9 cellular contexts compared by ENCODE assay signal in the genomic region with DNA sequence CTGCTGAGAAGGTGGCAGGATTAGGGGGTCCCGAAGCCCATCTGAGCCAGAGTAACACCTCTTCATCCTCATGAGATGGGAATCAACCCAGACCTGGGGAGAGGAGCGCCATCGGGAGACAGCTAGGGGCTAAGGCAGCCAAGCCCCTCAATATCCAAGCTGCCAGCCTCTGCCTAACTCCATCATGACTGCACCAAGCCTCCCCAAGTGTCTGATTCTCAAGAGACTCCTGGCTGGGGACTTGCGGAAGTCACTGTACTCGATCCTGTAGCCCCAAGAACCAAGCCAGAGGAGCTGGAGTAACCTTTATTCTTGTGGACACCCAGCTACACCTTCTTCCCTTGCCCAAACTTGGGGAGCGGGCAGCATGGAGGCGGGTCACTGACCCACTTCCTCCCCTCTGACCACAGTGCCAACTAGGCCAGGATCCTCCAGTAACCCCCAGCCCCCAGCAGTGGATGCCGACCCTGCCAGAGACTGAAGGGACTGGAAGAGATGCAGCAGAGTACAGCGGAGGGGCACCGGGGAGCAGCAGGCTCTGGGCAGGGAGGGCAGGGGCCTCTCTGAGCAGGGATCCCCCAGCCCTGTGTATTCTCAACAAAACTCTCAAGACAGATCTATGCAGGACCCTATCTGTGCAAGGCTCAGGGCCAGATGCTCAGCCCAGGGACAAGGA. TPM values are rescaled to one million over a fixed set of nuclear protein-coding genes. Genes with fewer than 3 reads are reported as not detected.
DNase-seq lines count a peak whose midpoint lies in the region; ATAC-seq and TF ChIP-seq lines count a peak whose summit lies in the region.
"Had no signal": no experiment of that assay in that cellular context is flagged by ENCODE, and none has a peak within 500 bp of the region (broad histone marks: within the 10 kb centered on the region; RNA-seq: fewer than 3 reads in every experiment).

No MANE protein-coding gene starts in this region.

- WGBS in lung, 2 donors = 62 to 71% methylated on average over 10 of the region's 10 CpGs
- 72 to 76% methylated on average over 8 to 10 of the region's 10 CpGs for WGBS in tibial nerve, 2 donors

- H3K36me3 ChIP-seq in lung (ENCODE audit: control insufficient read depth in 2 of 2, insufficient read depth in 2 of 2, low read length in 2 of 2) = peaks cover 0 to 15% of the 10 kb centered on the region in 2 donors
- peaks cover 0 to 18% (median under 1%) of the 10 kb centered on the region in 3 donors for H3K36me3 ChIP-seq in tibial nerve

- POLR2A ChIA-PET in activated CD8-positive, alpha-beta T cell treated with anti-CD3 and anti-CD28 coated beads, Interleukin-2, amount 10 ng/mL, durations not matched to agents 7 days and 5 days (lab: Charles Lee) = interaction anchor here (0.6 to 4.7 kb wide), 3 partner anchors 12 to 76 kb away, joined by 3 to 33 read pairs (median 5); partner anchors contain the start of genes HDAC5 and TMUB2
- POLR2A ChIA-PET in activated CD8-positive, alpha-beta T cell treated with anti-CD3 and anti-CD28 coated beads for 36 hours (lab: Charles Lee) = no interaction called here

- no peaks in the 10 kb centered on the region for H3K27me3 Mint-ChIP-seq in activated CD8-positive, alpha-beta T cell treated with anti-CD3 and anti-CD28 coated beads, Interleukin-2, amount 10 ng/mL, durations not matched to agents 7 days and 5 days (ENCODE audit: low read depth)
- no peaks in the 10 kb centered on the region for H3K27me3 Mint-ChIP-seq in activated CD8-positive, alpha-beta T cell treated with anti-CD3 and anti-CD28 coated beads for 36 hours
- H3K27me3 Mint-ChIP-seq: T-helper 17 cell had no signal

- no peak for TF ChIP-seq EP300 in tibial nerve (IDR thresholded peaks at IDR 0.05)

- TF ChIP-seq POLR2A in tibial nerve (IDR thresholded peaks at IDR 0.05) = no peak

- H3K4me1 ChIP-seq in lung (ENCODE audit: control insufficient read depth in 2 of 2, insufficient read depth in 2 of 2, low read length in 2 of 2) (peaks cover 13 to 46% of the 10 kb centered on the region in 2 donors), tibial nerve (peaks cover 5 to 98% (median 56%) of the 10 kb centered on the region in 4 donors)

- H3K9me3 ChIP-seq in lung (ENCODE audit: control insufficient read depth in 2 of 2, insufficient read depth in 1 of 2, low read length in 1 of 2) (no peaks in the 10 kb centered on the region), tibial nerve (no peaks in the 10 kb centered on the region)

- intact Hi-C loops in activated CD8-positive, alpha-beta T cell treated with anti-CD3 and anti-CD28 coated beads for 36 hours (cut with micrococcal nuclease) = no loop called here

- no peaks in the 10 kb centered on the region for H3K9me3 Mint-ChIP-seq in activated CD8-positive, alpha-beta T cell treated with anti-CD3 and anti-CD28 coated beads, Interleukin-2, amount 10 ng/mL, durations not matched to agents 7 days and 5 days (ENCODE audit: insufficient read depth)
- no peaks in the 10 kb centered on the region for H3K9me3 Mint-ChIP-seq in activated CD8-positive, alpha-beta T cell treated with anti-CD3 and anti-CD28 coated beads for 36 hours

- H3K4me3 ChIP-seq in astrocyte of the cerebellum (ENCODE audit: low read depth, low read length) (peak overlapping the region; percentile 28), lung (peak overlapping the region; percentile 29), tibial nerve (peak overlapping the region; percentile 19 to 35 (median 24))

- H3K27me3 ChIP-seq in lung (ENCODE audit: control insufficient read depth, insufficient read depth) (no peaks in the 10 kb centered on the region), tibial nerve (no peaks in the 10 kb centered on the region)

- peak overlapping the region; percentile 63 for H3K4me3 Mint-ChIP-seq in activated CD8-positive, alpha-beta T cell treated with anti-CD3 and anti-CD28 coated beads, Interleukin-2, amount 10 ng/mL, durations not matched to agents 7 days and 5 days
- H3K4me3 Mint-ChIP-seq in activated CD8-positive, alpha-beta T cell treated with anti-CD3 and anti-CD28 coated beads for 36 hours = no peak overlapping the region

- H3K4me1 Mint-ChIP-seq in activated CD8-positive, alpha-beta T cell treated with anti-CD3 and anti-CD28 coated beads, Interleukin-2, amount 10 ng/mL, durations not matched to agents 7 days and 5 days (ENCODE audit: low read depth) = peaks cover 31% of the 10 kb centered on the region
- H3K4me1 Mint-ChIP-seq in activated CD8-positive, alpha-beta T cell treated with anti-CD3 and anti-CD28 coated beads for 36 hours (ENCODE audit: low read depth) = peaks cover 9% of the 10 kb centered on the region

- H3K27ac Mint-ChIP-seq in activated CD8-positive, alpha-beta T cell treated with anti-CD3 and anti-CD28 coated beads, Interleukin-2, amount 10 ng/mL, durations not matched to agents 7 days and 5 days = peak overlapping the region; percentile 64
- H3K27ac Mint-ChIP-seq in activated CD8-positive, alpha-beta T cell treated with anti-CD3 and anti-CD28 coated beads for 36 hours = no peak overlapping the region
- H3K27ac Mint-ChIP-seq: T-helper 17 cell had no signal

- in situ Hi-C loops in astrocyte of the cerebellum (cut with HindIII; ENCODE audit: low sequenced_read_pairs) = no loop called here

- peak overlapping the region; percentile 80 to 86 for H3K27ac ChIP-seq in lung (ENCODE audit: low read depth in 1 of 2, low read length in 1 of 2)
- H3K27ac ChIP-seq in tibial nerve = peak overlapping the region in 3 of 4 donors; percentile 76 to 82 (median 78)

- no peak for DNase-seq in activated CD8-positive, alpha-beta T cell treated with anti-CD3 and anti-CD28 coated beads, Interleukin-2, amount 10 ng/mL, durations not matched to agents 7 days and 5 days
- no peak for DNase-seq in activated CD8-positive, alpha-beta T cell treated with anti-CD3 and anti-CD28 coated beads for 36 hours
- no peak for DNase-seq in astrocyte of the cerebellum (ENCODE audit: low read depth)
- no peak for DNase-seq in lung (ENCODE audit: low spot score)
- no peak for DNase-seq in tibial nerve (ENCODE audit: low spot score in 2 of 2)
- no peak for DNase-seq in SIG-M5 (lab: John Stamatoyannopoulos, UW)
- DNase-seq in OCI-M2 (lab: John Stamatoyannopoulos, UW; ENCODE audit: unreplicated experiment) = no peak
- no peak for DNase-seq in NCI-H2081 (lab: John Stamatoyannopoulos, UW)
- DNase-seq: T-helper 17 cell had no signal

- no peaks in the 10 kb centered on the region for H3K36me3 Mint-ChIP-seq in activated CD8-positive, alpha-beta T cell treated with anti-CD3 and anti-CD28 coated beads, Interleukin-2, amount 10 ng/mL, durations not matched to agents 7 days and 5 days (ENCODE audit: low read depth)
- no peaks in the 10 kb centered on the region for H3K36me3 Mint-ChIP-seq in activated CD8-positive, alpha-beta T cell treated with anti-CD3 and anti-CD28 coated beads for 36 hours (ENCODE audit: low read depth)

- TF ChIP-seq CTCF in activated CD8-positive, alpha-beta T cell treated with anti-CD3 and anti-CD28 coated beads for 36 hours (IDR thresholded peaks at IDR 0.05) = no peak
- TF ChIP-seq CTCF in astrocyte of the cerebellum (IDR thresholded peaks at IDR 0.05; ENCODE audit: low read depth, low read length, missing control alignments) (no peak), lung (IDR thresholded peaks at IDR 0.05; ENCODE audit: control extremely low read depth, extremely low read depth) (no peak), tibial nerve (IDR thresholded peaks at IDR 0.05) (no peak)

- ATAC-seq in activated CD8-positive, alpha-beta T cell treated with anti-CD3 and anti-CD28 coated beads, Interleukin-2, amount 10 ng/mL, durations not matched to agents 7 days and 5 days = no peak
- no peak for ATAC-seq in activated CD8-positive, alpha-beta T cell treated with anti-CD3 and anti-CD28 coated beads for 36 hours
- no peak for ATAC-seq in lung (ENCODE audit: insufficient read depth, low FRiP score)

- CTCF ChIA-PET in activated CD8-positive, alpha-beta T cell treated with anti-CD3 and anti-CD28 coated beads, Interleukin-2, amount 10 ng/mL, durations not matched to agents 7 days and 5 days (lab: Charles Lee) = interaction anchor here (1.2 to 1.7 kb wide), 3 partner anchors 13 to 58 kb away, joined by 3 to 5 read pairs (median 3); partner anchors contain the start of gene HDAC5
- CTCF ChIA-PET in activated CD8-positive, alpha-beta T cell treated with anti-CD3 and anti-CD28 coated beads for 36 hours (lab: Charles Lee) = interaction anchor here (1.5 kb wide), 1 partner anchor 13 kb away, joined by 4 read pairs; the partner anchor contains the start of gene HDAC5

RNA-seq across cellular contexts. Expression of gene HDAC5, which starts 13.3 kb away (rescaled TPM):
- total RNA-seq in activated CD8-positive, alpha-beta T cell treated with anti-CD3 and anti-CD28 coated beads, Interleukin-2, amount 10 ng/mL, durations not matched to agents 7 days and 5 days = 10 to 100 TPM; 24.0 to 24.9 TPM
- 10 to 100 TPM; 19.1 to 19.3 TPM for total RNA-seq in activated CD8-positive, alpha-beta T cell treated with anti-CD3 and anti-CD28 coated beads for 36 hours
- total RNA-seq in lung (10 to 100 TPM; 33.8 to 77.4 TPM), tibial nerve (100 to 1,000 TPM in 3 of 4 donors, 10 to 100 TPM in 1; 99.8 to 201 (median 125) TPM)
- polyA plus RNA-seq in lung = 10 to 100 TPM; 29.6 to 39.0 TPM

RNA-seq across cellular contexts. Expression of gene HROB, which starts 31.6 kb away (rescaled TPM):
- total RNA-seq in activated CD8-positive, alpha-beta T cell treated with anti-CD3 and anti-CD28 coated beads, Interleukin-2, amount 10 ng/mL, durations not matched to agents 7 days and 5 days = 10 to 100 TPM; 16.4 to 18.0 TPM
- total RNA-seq in activated CD8-positive, alpha-beta T cell treated with anti-CD3 and anti-CD28 coated beads for 36 hours = 10 to 100 TPM; 16.8 to 17.9 TPM
- total RNA-seq in lung (1 to 10 TPM in 1 of 2 donors, under 1 TPM in 1; 0.88 to 1.3 TPM), tibial nerve (1 to 10 TPM; 1.5 to 2.7 (median 2.1) TPM)
- under 1 TPM; 0.61 to 0.87 TPM for polyA plus RNA-seq in lung

RNA-seq across cellular contexts. Expression of gene G6PC3, which starts 39.6 kb away (rescaled TPM):
- 10 to 100 TPM; 19.3 to 19.7 TPM for total RNA-seq in activated CD8-positive, alpha-beta T cell treated with anti-CD3 and anti-CD28 coated beads, Interleukin-2, amount 10 ng/mL, durations not matched to agents 7 days and 5 days
- total RNA-seq in activated CD8-positive, alpha-beta T cell treated with anti-CD3 and anti-CD28 coated beads for 36 hours = 10 to 100 TPM; 20.2 to 20.7 TPM
- total RNA-seq in lung (10 to 100 TPM; 21.2 to 74.6 TPM), tibial nerve (10 to 100 TPM; 24.9 to 68.7 (median 36.2) TPM)
- polyA plus RNA-seq in lung = 10 to 100 TPM; 84.8 to 87.4 TPM

RNA-seq across cellular contexts. Expression of gene LSM12, which starts 43.7 kb away (rescaled TPM):
- total RNA-seq in activated CD8-positive, alpha-beta T cell treated with anti-CD3 and anti-CD28 coated beads, Interleukin-2, amount 10 ng/mL, durations not matched to agents 7 days and 5 days = 10 to 100 TPM; 61.9 to 62.5 TPM
- total RNA-seq in activated CD8-positive, alpha-beta T cell treated with anti-CD3 and anti-CD28 coated beads for 36 hours = 100 to 1,000 TPM; 104 to 110 TPM
- total RNA-seq in lung = 10 to 100 TPM; 14.8 to 45.3 TPM
- 10 to 100 TPM; 25.8 to 54.6 TPM for polyA plus RNA-seq in lung
- 10 to 100 TPM; 18.2 to 37.2 (median 23.9) TPM for total RNA-seq in tibial nerve

Comparison
In these comparisons a context has a peak if more than half of its experiments do, and no peak if none do; other contexts are left out.
1. RNA of gene HROB, which starts 31.6 kb away (total RNA-seq): 16.4 to 18.0 TPM in activated CD8-positive, alpha-beta T cell treated with anti-CD3 and anti-CD28 coated beads, Interleukin-2, amount 10 ng/mL, durations not matched to agents 7 days and 5 days and 16.8 to 17.9 TPM in activated CD8-positive, alpha-beta T cell treated with anti-CD3 and anti-CD28 coated beads for 36 hours; 1.5 to 2.7 TPM in tibial nerve and 0.88 to 1.3 TPM in lung; every median in the first group is over 4 times any median in the second.
2. Peak in every context shown above with its lines, with median percentiles within 50 percentile points of each other: H3K4me3 ChIP-seq.